In genomic region chr11:119942021-119942420, GRCh38 we compare ENCODE assay signal across 21 cellular contexts.
"Had no signal": no experiment of that assay in that cellular context is flagged by ENCODE, and none has a peak within 500 bp of the region (broad histone marks: within the 10 kb centered on the region; RNA-seq: fewer than 3 reads in every experiment).

No MANE protein-coding gene starts in this region.

- H3K27me3 ChIP-seq: brain microvascular endothelial cell, colonic mucosa, tibial nerve had no signal

- H3K4me3 Mint-ChIP-seq: activated CD4-positive, alpha-beta memory T cell treated with anti-CD3 and anti-CD28 coated beads for 36 hours; activated CD4-positive, alpha-beta T cell treated with anti-CD3 and anti-CD28 coated beads for 36 hours; activated naive CD4-positive, alpha-beta T cell treated with anti-CD3 and anti-CD28 coated beads, Interleukin-2, amount 10 ng/mL, durations not matched to agents 7 days and 5 days; natural killer cell; stimulated activated naive CD8-positive, alpha-beta T cell treated with anti-CD3 and anti-CD28 coated beads, Interleukin-15, Interleukin-2, amounts not matched to agents 100 ng/mL and 50 ng/mL, for 24 hours had no signal

- H3K27ac Mint-ChIP-seq: activated CD4-positive, alpha-beta memory T cell treated with anti-CD3 and anti-CD28 coated beads for 36 hours; activated CD4-positive, alpha-beta T cell treated with anti-CD3 and anti-CD28 coated beads for 36 hours; activated naive CD4-positive, alpha-beta T cell treated with anti-CD3 and anti-CD28 coated beads, Interleukin-2, amount 10 ng/mL, durations not matched to agents 7 days and 5 days; activated T-helper 2 cell treated with anti-CD3 and anti-CD28 coated beads, Interferon-gamma antibody, Interleukin-2, Interleukin-4, amounts not matched to agents 10 μg/mL and 5 μg/mL and 100 μg/mL, durations not matched to agents 14 hours and 24 hours and 36 hours; natural killer cell; stimulated activated naive CD8-positive, alpha-beta T cell treated with anti-CD3 and anti-CD28 coated beads, Interleukin-15, Interleukin-2, amounts not matched to agents 100 ng/mL and 50 ng/mL, for 24 hours had no signal

- H3K36me3 ChIP-seq: brain microvascular endothelial cell, colonic mucosa, heart left ventricle, prostate gland, tibial nerve had no signal

- H3K36me3 Mint-ChIP-seq: activated CD4-positive, alpha-beta memory T cell treated with anti-CD3 and anti-CD28 coated beads for 36 hours; activated naive CD4-positive, alpha-beta T cell treated with anti-CD3 and anti-CD28 coated beads, Interleukin-2, amount 10 ng/mL, durations not matched to agents 7 days and 5 days; natural killer cell had no signal

- H3K4me3 ChIP-seq: colonic mucosa, heart left ventricle, prostate gland, skin epidermis, tibial nerve had no signal

- H3K9me3 ChIP-seq: colonic mucosa, heart left ventricle, prostate gland, tibial nerve had no signal

- H3K4me1 ChIP-seq: colonic mucosa, prostate gland, tibial nerve had no signal

- H3K27ac ChIP-seq: brain microvascular endothelial cell, colonic mucosa, heart left ventricle, prostate gland, skin epidermis, tibial nerve had no signal

- H3K9me3 Mint-ChIP-seq: activated CD4-positive, alpha-beta memory T cell treated with anti-CD3 and anti-CD28 coated beads for 36 hours; activated naive CD4-positive, alpha-beta T cell treated with anti-CD3 and anti-CD28 coated beads, Interleukin-2, amount 10 ng/mL, durations not matched to agents 7 days and 5 days; activated T-helper 2 cell treated with anti-CD3 and anti-CD28 coated beads, Interferon-gamma antibody, Interleukin-2, Interleukin-4, amounts not matched to agents 10 μg/mL and 5 μg/mL and 100 μg/mL, durations not matched to agents 14 hours and 24 hours and 36 hours; natural killer cell; stimulated activated naive CD8-positive, alpha-beta T cell treated with anti-CD3 and anti-CD28 coated beads, Interleukin-15, Interleukin-2, amounts not matched to agents 100 ng/mL and 50 ng/mL, for 24 hours had no signal

- H3K4me1 Mint-ChIP-seq: activated CD4-positive, alpha-beta T cell treated with anti-CD3 and anti-CD28 coated beads for 36 hours; activated naive CD4-positive, alpha-beta T cell treated with anti-CD3 and anti-CD28 coated beads, Interleukin-2, amount 10 ng/mL, durations not matched to agents 7 days and 5 days; natural killer cell had no signal

- ATAC-seq: activated CD4-positive, alpha-beta T cell treated with anti-CD3 and anti-CD28 coated beads for 36 hours; heart left ventricle; natural killer cell; right cardiac atrium had no signal

- DNase-seq: activated CD4-positive, alpha-beta memory T cell treated with anti-CD3 and anti-CD28 coated beads for 36 hours; activated CD4-positive, alpha-beta T cell treated with anti-CD3 and anti-CD28 coated beads for 36 hours; activated naive CD4-positive, alpha-beta T cell treated with anti-CD3 and anti-CD28 coated beads, Interleukin-2, amount 10 ng/mL, durations not matched to agents 7 days and 5 days; activated T-cell treated with anti-CD3 and anti-CD28 coated beads, Interleukin-2, amount 50 U/mL, for 1 hour; aorta; brain microvascular endothelial cell; central memory CD4-positive, alpha-beta T cell; colonic mucosa; heart left ventricle; natural killer cell; occipital lobe; right cardiac atrium; stimulated activated CD4-positive, alpha-beta T cell treated with anti-CD3 and anti-CD28 coated beads, Interleukin-15, amount 100 ng/mL, for 24 hours; stimulated activated CD4-positive, alpha-beta T cell treated with anti-CD3 and anti-CD28 coated beads, Interleukin-2, amount 100 ng/mL, for 48 hours; SW 1271; T-helper 2 cell had no signal
